1 cellular context compared by ENCODE assay signal in genomic region chr10:110852255-110852896, GRCh38.
A peak's percentile ranks its signal among the peaks of the same experiment; 100 is the strongest.
TF ChIP-seq lines count a peak whose summit lies in the region.

No MANE protein-coding gene starts in this region.

TF ChIP-seq in GM12878, 131 proteins besides CTCF, POLR2A, EP300 and RAD21 (continued from another document):
- TF ChIP-seq TCF7 (IDR thresholded peaks at IDR 0.05; ENCODE audit: borderline replicate concordance), result 0 out of 2 replicates have a peak, but pooled peaks have one; percentile 19
- TF ChIP-seq GABPA (IDR thresholded peaks at IDR 0.05; ENCODE audit: low read depth), result no peak
- TF ChIP-seq SREBF2 (IDR thresholded peaks at IDR 0.05; ENCODE audit: low read length), result no peak
- TF ChIP-seq ZNF384 (IDR thresholded peaks at IDR 0.05; ENCODE audit: borderline replicate concordance, low read depth, low read length), result no peak
- TF ChIP-seq RAD51 (IDR thresholded peaks at IDR 0.05), result peak; percentile 74
- TF ChIP-seq ZBTB4 (CRISPR knock-in tag; IDR thresholded peaks at IDR 0.05), result no peak
- TF ChIP-seq MXI1 (IDR thresholded peaks at IDR 0.05; ENCODE audit: low read depth, low read length), result no peak
- TF ChIP-seq ESRRA (IDR thresholded peaks at IDR 0.05; ENCODE audit: low read length), result no peak
- 0 out of 2 replicates have a peak, but pooled peaks have one; percentile 30 for TF ChIP-seq IRF4 (IDR thresholded peaks at IDR 0.05; ENCODE audit: low read depth, low read length)
- TF ChIP-seq IKZF2 (IDR thresholded peaks at IDR 0.05), result peak; percentile 49 to 55; a peak in 2 of 4 replicates
- no peak for TF ChIP-seq CHD4 (IDR thresholded peaks at IDR 0.05)
- peak; percentile 93 for TF ChIP-seq ZNF24 (IDR thresholded peaks at IDR 0.05)
- TF ChIP-seq TCF12 (IDR thresholded peaks at IDR 0.05; ENCODE audit: low read depth, low read length), result no peak
- no peak for TF ChIP-seq RUNX3 (IDR thresholded peaks at IDR 0.05; ENCODE audit: low read length)
